Comparison of ENCODE assay signal across 1 cellular context in genomic region chr10:69123306-69123746, GRCh38.
TF ChIP-seq lines count a peak whose summit lies in the region.

No MANE protein-coding gene starts in this region.

TF ChIP-seq in K562, 482 proteins besides CTCF, POLR2A, EP300 and RAD21 (continued from another document and continues in another):
- TF ChIP-seq PRDM10 (IDR thresholded peaks at IDR 0.05; ENCODE audit: partially characterized antibody): peak; percentile 70
- no peak for TF ChIP-seq BCOR (IDR thresholded peaks at IDR 0.05)
- TF ChIP-seq MCM5 (IDR thresholded peaks at IDR 0.05; ENCODE audit: low read depth): no peak
- TF ChIP-seq DACH1 (IDR thresholded peaks at IDR 0.05; ENCODE audit: partially characterized antibody): no peak
- TF ChIP-seq THRB (CRISPR knock-in tag; conservative IDR thresholded peaks at IDR 0.05): no peak; the same call in 1 of the 2 replicates
- no peak for TF ChIP-seq BACH1 (tag; IDR thresholded peaks at IDR 0.05)
- TF ChIP-seq MXD1 (CRISPR knock-in tag; IDR thresholded peaks at IDR 0.05; ENCODE audit: borderline replicate concordance, poor library complexity, severe bottlenecking): no peak
- no peak for TF ChIP-seq THAP7 (CRISPR knock-in tag; IDR thresholded peaks at IDR 0.05)
- TF ChIP-seq GTF2E2 (tag; IDR thresholded peaks at IDR 0.05): no peak; the same call in 1 of the 2 replicates
- no peak for TF ChIP-seq ZNF583 (CRISPR knock-in tag; IDR thresholded peaks at IDR 0.05)
- no peak for TF ChIP-seq POU5F1 (IDR thresholded peaks at IDR 0.05; ENCODE audit: borderline replicate concordance, low read depth, low read length, partially characterized antibody)
- TF ChIP-seq ZNF407 (IDR thresholded peaks at IDR 0.05; ENCODE audit: low read depth): no peak
- TF ChIP-seq XRCC5 (IDR thresholded peaks at IDR 0.05; ENCODE audit: low read depth, low read length): 0 out of 2 replicates have a peak, but pooled peaks have one; percentile 16
- peak; percentile 88 for TF ChIP-seq ZNF830 (CRISPR knock-in tag; IDR thresholded peaks at IDR 0.05)
- no peak for TF ChIP-seq ELF1 (tag; IDR thresholded peaks at IDR 0.05)
- TF ChIP-seq ZBTB26 (CRISPR knock-in tag; IDR thresholded peaks at IDR 0.05): no peak
- no peak for TF ChIP-seq ZBTB5 (IDR thresholded peaks at IDR 0.05)
- no peak for TF ChIP-seq MEIS2 (IDR thresholded peaks at IDR 0.05; ENCODE audit: partially characterized antibody)
- no peak for TF ChIP-seq HDGF (IDR thresholded peaks at IDR 0.05)
- TF ChIP-seq ZNF696 (CRISPR knock-in tag; conservative IDR thresholded peaks at IDR 0.05): no peak
- TF ChIP-seq NEUROD1 (IDR thresholded peaks at IDR 0.05; ENCODE audit: borderline replicate concordance, low read depth, low read length, partially characterized antibody): no peak
- 0 out of 2 replicates have a peak, but pooled peaks have one; percentile 24 for TF ChIP-seq NFIC (IDR thresholded peaks at IDR 0.05)
- TF ChIP-seq CBX5 (IDR thresholded peaks at IDR 0.05; ENCODE audit: borderline replicate concordance, low read depth): no peak
- peak in 1 of 3 experiments; percentile 23; a peak in 1 of 6 replicates for TF ChIP-seq ZBTB11 (CRISPR knock-in tag; IDR thresholded peaks at IDR 0.05)
- no peak for TF ChIP-seq FUS (optimal IDR thresholded peaks at IDR 0.05; ENCODE audit: low read depth, low read length)
- TF ChIP-seq TSHZ1 (CRISPR knock-in tag; IDR thresholded peaks at IDR 0.05): 0 out of 2 replicates have a peak, but pooled peaks have one; percentile 4
- peak; percentile 66; the same call in 1 of the 2 replicates for TF ChIP-seq KDM2B (CRISPR knock-in tag; IDR thresholded peaks at IDR 0.05)
- peak; percentile 52 for TF ChIP-seq SAP30 (IDR thresholded peaks at IDR 0.05; ENCODE audit: borderline replicate concordance, insufficient read depth, low read depth, low read length, poor library complexity, severe bottlenecking)
- TF ChIP-seq KLF13 (tag; IDR thresholded peaks at IDR 0.05; ENCODE audit: borderline replicate concordance, low read depth): peak; percentile 15; the same call in 1 of the 2 replicates
